Comparison of ENCODE assay signal across 17 cellular contexts in the genomic region with DNA sequence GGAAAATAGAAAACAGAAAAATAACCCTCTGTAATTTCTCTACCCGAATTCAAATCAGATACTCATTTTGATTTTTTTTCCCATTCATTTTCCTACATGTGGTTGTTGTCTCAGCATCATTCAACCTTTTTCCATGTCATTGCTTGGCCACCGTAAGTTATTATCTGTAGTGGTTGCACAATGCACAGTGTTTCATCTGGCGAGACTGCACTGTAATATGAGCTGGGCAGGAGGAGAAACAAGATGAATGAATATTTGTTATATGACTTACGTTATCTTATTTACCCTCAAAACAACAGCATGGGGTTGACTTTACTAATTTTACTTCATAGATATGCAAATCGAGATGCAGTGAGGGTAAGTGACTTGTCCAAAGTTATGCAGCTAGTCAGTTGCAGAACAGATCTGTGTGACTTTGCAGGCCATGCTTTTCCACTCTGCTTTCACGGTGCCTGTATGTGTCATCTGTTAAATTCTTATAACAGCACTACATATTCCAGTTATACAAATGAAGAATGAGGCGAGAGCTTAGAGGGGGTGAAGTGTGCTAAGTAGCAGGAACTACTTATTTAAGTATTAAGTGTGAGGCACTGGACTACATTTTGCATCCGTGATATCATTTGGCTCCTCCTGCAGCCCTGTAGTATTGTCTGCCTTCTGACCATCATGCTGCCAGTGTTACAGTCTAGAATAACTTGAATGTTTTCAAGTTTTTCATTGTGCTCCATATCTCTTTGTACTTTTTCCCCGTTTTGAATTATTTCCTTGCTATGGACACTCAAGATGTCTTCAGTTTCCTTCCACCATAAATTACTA. TPM values are rescaled to one million over a fixed set of nuclear protein-coding genes. Genes with fewer than 3 reads are reported as not detected.
DNase-seq lines count a peak whose midpoint lies in the region; ATAC-seq and TF ChIP-seq lines count a peak whose summit lies in the region.
"Had no signal": no experiment of that assay in that cellular context is flagged by ENCODE, and none has a peak within 500 bp of the region (broad histone marks: within the 10 kb centered on the region; RNA-seq: fewer than 3 reads in every experiment).

No MANE protein-coding gene starts in this region.

- TF ChIP-seq CTCF in psoas muscle (IDR thresholded peaks at IDR 0.05): no peak

- no peak overlapping the region for H3K4me3 ChIP-seq in psoas muscle
- H3K4me3 ChIP-seq: HAP-1 had no signal

- H3K4me1 ChIP-seq in psoas muscle: peaks cover 11% of the 10 kb centered on the region

- DNase-seq in NCI-H748 (lab: John Stamatoyannopoulos, UW; ENCODE audit: unreplicated experiment) (peak; percentile 1), NCI-H748 treated with DMSO at 0.1 percent for 48 hours (lab: John Stamatoyannopoulos, UW) (no peak), OCI-M1 (lab: John Stamatoyannopoulos, UW) (peak; percentile 34), fibroblast of peridontal ligament (ENCODE audit: extremely low read depth) (peak; percentile 67), psoas muscle (peak in 1 of 2 donors; percentile 14), SKM-1 treated with dmso at 0.1 percent for 144 hours (lab: John Stamatoyannopoulos, UW; ENCODE audit: unreplicated experiment) (no peak), iPS-NIHi7 (ENCODE audit: extremely low spot score) (no peak), NCI-H1930 (lab: John Stamatoyannopoulos, UW) (no peak)
- DNase-seq: ACHN; activated CD4-positive, alpha-beta T cell treated with anti-CD3 and anti-CD28 coated beads, Interleukin-2, amount 50 U/mL, for 48 hours; activated gamma-delta T cell treated with Interleukin-2 at 50 U/mL for 16 hours; cortex of kidney; DMS53; NCI-H2081; occipital lobe; stimulated activated CD4-positive, alpha-beta T cell treated with anti-CD3 and anti-CD28 coated beads, Interleukin-2, amount 100 ng/mL, for 24 hours had no signal

- H3K9me3 ChIP-seq in psoas muscle: no peaks in the 10 kb centered on the region
- H3K9me3 ChIP-seq: HAP-1 had no signal

- no peaks in the 10 kb centered on the region for H3K27me3 ChIP-seq in psoas muscle (ENCODE audit: insufficient read depth in 3 of 3, low read length in 2 of 3)

- ATAC-seq in psoas muscle: peak; percentile 59 to 94 (median 88)

- H3K27ac ChIP-seq in psoas muscle: no peak overlapping the region

- peaks cover 0 to 16% of the 10 kb centered on the region in 2 donors for H3K36me3 ChIP-seq in psoas muscle (ENCODE audit: insufficient read depth in 1 of 2, low read depth in 1 of 2)
- H3K36me3 ChIP-seq: HAP-1 had no signal

- WGBS in psoas muscle, 3 donors: 50 to 63% (median 51%) methylated on average over 9 of the region's 9 CpGs

- intact Hi-C loops in psoas muscle (cut with DNase I): no loop called here

RNA-seq across cellular contexts. Expression of a gene that starts 56.7 kb away (rescaled TPM):
- total RNA-seq in psoas muscle: 10 to 100 TPM; 58.4 to 75.9 (median 61.8) TPM
- 10 to 100 TPM; 27.2 to 69.8 (median 34.3) TPM for polyA plus RNA-seq in psoas muscle

Comparison
In these comparisons a context has a peak if more than half of its experiments do, and no peak if none do; other contexts are left out.
1. DNase-seq: peak in NCI-H748 (single experiment), OCI-M1 (single experiment) and fibroblast of peridontal ligament (single experiment); none in NCI-H748 treated with DMSO at 0.1 percent for 48 hours (single experiment), SKM-1 treated with dmso at 0.1 percent for 144 hours (single experiment), iPS-NIHi7 (single experiment) and NCI-H1930 (0 of 2).